7 cellular contexts compared by ENCODE assay signal in genomic region chr13:39809466-39809865, GRCh38.
"Had no signal": no experiment of that assay in that cellular context is flagged by ENCODE, and none has a peak within 500 bp of the region (broad histone marks: within the 10 kb centered on the region; RNA-seq: fewer than 3 reads in every experiment).

No MANE protein-coding gene starts in this region.

- FAIRE-seq: HTR-8/SVneo had no signal

- H3K4me2 ChIP-seq: GM23338, KMS-11 had no signal

- H3K9me3 Mint-ChIP-seq: GM23338, IgD-negative memory B cell had no signal

- H2AFZ ChIP-seq: GM23338 had no signal

- H3K27me3 Mint-ChIP-seq: IgD-negative memory B cell had no signal

- H3K9ac ChIP-seq: KMS-11 had no signal

- H3K4me3 ChIP-seq: GM23338 had no signal

- H3K27ac ChIP-seq: KMS-11 had no signal

- DNase-seq: H7, HCEC 1CT, KBM-7 had no signal

- H3K4me3 Mint-ChIP-seq: GM23338, IgD-negative memory B cell had no signal

- ATAC-seq: GM23338 had no signal
